ENCODE assay signal across 1 cellular context in genomic region chr9:91113026-91113425, GRCh38.
TF ChIP-seq lines count a peak whose summit lies in the region.

No MANE protein-coding gene starts in this region.

TF ChIP-seq in IMR-90, 13 proteins besides CTCF, POLR2A, EP300 and RAD21:
- no peak for TF ChIP-seq USF2 (IDR thresholded peaks at IDR 0.05; ENCODE audit: low read depth, low read length)
- no peak for TF ChIP-seq MAZ (IDR thresholded peaks at IDR 0.05; ENCODE audit: borderline replicate concordance, low read depth, low read length)
- TF ChIP-seq MXI1 (IDR thresholded peaks at IDR 0.05; ENCODE audit: borderline replicate concordance, low read depth, low read length), result no peak
- no peak for TF ChIP-seq CHD1 (IDR thresholded peaks at IDR 0.05; ENCODE audit: low read depth, low read length)
- no peak for TF ChIP-seq MAFK (IDR thresholded peaks at IDR 0.05; ENCODE audit: low read depth, low read length)
- no peak for TF ChIP-seq NFE2L2 (IDR thresholded peaks at IDR 0.05; ENCODE audit: low read depth, low read length)
- no peak for TF ChIP-seq CEBPB (IDR thresholded peaks at IDR 0.05; ENCODE audit: low read depth, low read length)
- no peak for TF ChIP-seq FOS (IDR thresholded peaks at IDR 0.05; ENCODE audit: low read depth, low read length)
- TF ChIP-seq RCOR1 (IDR thresholded peaks at IDR 0.05; ENCODE audit: insufficient replicate concordance, low read length), result no peak
- no peak for TF ChIP-seq ELK1 (IDR thresholded peaks at IDR 0.05; ENCODE audit: borderline replicate concordance, low read depth, low read length)
- TF ChIP-seq SMC3 (IDR thresholded peaks at IDR 0.05; ENCODE audit: low read depth, low read length), result no peak
- TF ChIP-seq RFX5 (IDR thresholded peaks at IDR 0.05; ENCODE audit: low read depth, low read length), result no peak
- no peak for TF ChIP-seq BHLHE40 (IDR thresholded peaks at IDR 0.05; ENCODE audit: low read depth, low read length)
